ENCODE assay signal across 1 cellular context in genomic region chr4:73069338-73070071, GRCh38.
A peak's percentile ranks its signal among the peaks of the same experiment; 100 is the strongest.
TF ChIP-seq lines count a peak whose summit lies in the region.

TSS of gene COX18 (minus strand) at chr4:73069716. CDS start at chr4:73069649, 67 bp downstream.

TF ChIP-seq in K562, 482 proteins besides CTCF, POLR2A, EP300 and RAD21 (continued from another document):
- TF ChIP-seq SRSF1 (IDR thresholded peaks at IDR 0.05; ENCODE audit: low read depth, low read length) (no peak), PYGO2 (tag; IDR thresholded peaks at IDR 0.05) (no peak), TOE1 (IDR thresholded peaks at IDR 0.05; ENCODE audit: borderline replicate concordance) (no peak; the same call in 1 of the 2 replicates), TOE1 (CRISPR knock-in tag; IDR thresholded peaks at IDR 0.05; ENCODE audit: borderline replicate concordance, low read depth) (peak; percentile 76; the same call in 1 of the 2 replicates), SAP30 (IDR thresholded peaks at IDR 0.05; ENCODE audit: borderline replicate concordance, insufficient read depth, low read depth, low read length, poor library complexity, severe bottlenecking) (peak; percentile 86), GATA2 (CRISPR knock-in tag; IDR thresholded peaks at IDR 0.05) (no peak)
